8 cellular contexts compared by ENCODE assay signal in the genomic region with DNA sequence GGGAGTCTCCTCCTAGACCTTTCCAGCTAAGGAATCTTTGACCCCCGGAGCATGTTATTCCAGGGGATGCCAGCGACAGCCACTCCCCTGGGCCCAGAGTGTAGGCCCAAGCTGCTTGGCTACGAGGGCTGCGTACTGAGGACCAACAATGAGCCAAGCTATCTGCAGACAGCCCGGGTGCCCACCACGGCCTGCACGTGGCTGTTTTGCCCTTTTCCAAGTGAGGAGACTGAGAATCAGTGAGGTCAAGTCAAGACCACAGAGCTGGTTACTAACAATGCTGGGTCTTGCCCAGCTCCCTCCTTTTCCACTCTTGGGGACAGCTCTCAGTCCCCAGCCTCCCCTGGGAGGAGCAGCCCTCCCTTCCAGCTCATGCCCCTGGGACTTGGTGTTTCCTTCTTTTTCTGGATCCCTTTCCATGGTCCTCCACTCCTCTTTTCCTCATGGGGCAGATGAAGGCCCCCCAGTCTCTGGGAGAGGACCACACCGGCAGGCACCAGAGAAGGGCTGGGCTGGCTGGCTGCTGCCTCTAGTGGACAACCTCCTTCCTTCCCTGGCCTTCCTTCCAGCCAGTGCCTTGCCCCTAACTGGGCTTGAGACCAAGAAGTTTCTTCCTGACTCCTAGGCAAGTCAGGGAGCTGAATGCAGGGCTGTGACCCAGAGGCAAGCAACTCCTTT. TPM values are rescaled to one million over a fixed set of nuclear protein-coding genes. Genes with fewer than 3 reads are reported as not detected.
DNase-seq lines count a peak whose midpoint lies in the region; ATAC-seq and TF ChIP-seq lines count a peak whose summit lies in the region.

No MANE protein-coding gene starts in this region.

- peaks cover 28% of the 10 kb centered on the region for H3K27me3 Mint-ChIP-seq in neural progenitor cell (ENCODE audit: insufficient read depth, low read depth)

- ATAC-seq in activated CD4-positive, CD25-positive, alpha-beta regulatory T cell treated with anti-CD3 and anti-CD28 coated beads, Interleukin-2, amount 50 U/mL, for 24 hours = no peak

- peaks cover 8% of the 10 kb centered on the region for H3K4me1 Mint-ChIP-seq in neural progenitor cell

- H3K27me3 ChIP-seq in fibroblast of lung (ENCODE audit: control insufficient read depth, insufficient read depth, low read length) (no peaks in the 10 kb centered on the region), neural progenitor cell (peaks cover 60% of the 10 kb centered on the region)

- H2AFZ ChIP-seq in fibroblast of lung (ENCODE audit: low read length) = peak overlapping the region; percentile 76
- H2AFZ ChIP-seq in neural progenitor cell (replicated peaks) = peak overlapping the region; percentile 68

- H3K79me2 ChIP-seq in fibroblast of lung (ENCODE audit: control insufficient read depth, insufficient read depth, low read length) (peaks cover 11% of the 10 kb centered on the region), neural progenitor cell (ENCODE audit: low read depth) (no peaks in the 10 kb centered on the region)

- H3K4me3 Mint-ChIP-seq in neural progenitor cell = peak overlapping the region; percentile 75

- no peaks in the 10 kb centered on the region for H3K36me3 Mint-ChIP-seq in neural progenitor cell

- H3K4me3 ChIP-seq in fibroblast of lung (replicated peaks in 1 of 4; ENCODE audit: control extremely low read depth in 1 of 4, insufficient read depth in 1 of 4, low read depth in 3 of 4, low read length in 4 of 4) (peak overlapping the region; percentile 52 to 59 (median 53)), neural progenitor cell (peak overlapping the region; percentile 57)

- H3K9ac ChIP-seq in fibroblast of lung (ENCODE audit: insufficient read depth, low read length) (no peak overlapping the region), neural progenitor cell (no peak overlapping the region)

- H3K27ac ChIP-seq in fibroblast of lung (ENCODE audit: insufficient read depth, low read length) (peak overlapping the region; percentile 47), neural progenitor cell (no peak overlapping the region)

- peaks cover 10% of the 10 kb centered on the region for H3K9me3 Mint-ChIP-seq in neural progenitor cell

- TF ChIP-seq CTCF in fibroblast of lung (conservative IDR thresholded peaks at IDR 0.05 in 1 of 2, IDR thresholded peaks at IDR 0.05 in 1 of 2; ENCODE audit: low read depth in 1 of 2, low read length in 2 of 2) = peak; percentile 55 to 82
- TF ChIP-seq CTCF in neural progenitor cell (IDR thresholded peaks at IDR 0.05) = peak; percentile 63

- no peaks in the 10 kb centered on the region for H3K36me3 ChIP-seq in fibroblast of lung (ENCODE audit: control insufficient read depth, insufficient read depth, low read length)
- no peaks in the 10 kb centered on the region for H3K36me3 ChIP-seq in neural progenitor cell

- H3K4me2 ChIP-seq in fibroblast of lung (ENCODE audit: extremely low read depth, insufficient read depth, low read length) (peak overlapping the region; percentile 78), neural progenitor cell (peak overlapping the region; percentile 91)

- peak; percentile 23 for DNase-seq in COLO668 (lab: John Stamatoyannopoulos, UW; ENCODE audit: unreplicated experiment)
- peak; percentile 61 for DNase-seq in LoVo (ENCODE audit: low spot score)
- peak; percentile 79 to 81 for DNase-seq in fibroblast of lung (ENCODE audit: low read depth in 2 of 2)
- DNase-seq in neural progenitor cell (ENCODE audit: low spot score) = peak; percentile 53
- no peak for DNase-seq in stimulated activated CD4-positive, alpha-beta T cell treated with anti-CD3 and anti-CD28 coated beads, Interleukin-2, amount 100 ng/mL, for 48 hours
- DNase-seq in activated effector memory CD4-positive, alpha-beta T cell treated with anti-CD3 and anti-CD28 coated beads, Interleukin-2, amount 50 U/mL, for 16 hours = no peak
- DNase-seq in SKM-1 treated with dmso at 0.1 percent for 144 hours (lab: John Stamatoyannopoulos, UW; ENCODE audit: unreplicated experiment) = no peak

- no peaks in the 10 kb centered on the region for H3F3A ChIP-seq in neural progenitor cell (ENCODE audit: low read depth)

- H3K4me1 ChIP-seq in fibroblast of lung (ENCODE audit: control insufficient read depth, extremely low read depth, insufficient read depth, low read length) = peaks cover 8% of the 10 kb centered on the region
- no peaks in the 10 kb centered on the region for H3K4me1 ChIP-seq in neural progenitor cell

- no peaks in the 10 kb centered on the region for H3K9me3 ChIP-seq in fibroblast of lung (ENCODE audit: control insufficient read depth, insufficient read depth, low read depth, low read length)
- no peaks in the 10 kb centered on the region for H3K9me3 ChIP-seq in neural progenitor cell (ENCODE audit: low read depth)

- H3K27ac Mint-ChIP-seq in neural progenitor cell = no peak overlapping the region

- H4K20me1 ChIP-seq in fibroblast of lung (ENCODE audit: control insufficient read depth, extremely low read depth, insufficient read depth, low read length) (no peaks in the 10 kb centered on the region), neural progenitor cell (ENCODE audit: low read depth) (no peaks in the 10 kb centered on the region)

RNA-seq across cellular contexts. Expression of a gene that starts 0.6 kb away (rescaled TPM):
- total RNA-seq in fibroblast of lung = 3.1 and 3.3 TPM in 2 replicates
- 3.6 and 32.5 TPM in 2 replicates for polyA plus RNA-seq in fibroblast of lung
- 3.1 and 26.8 TPM in 2 replicates for polyA plus RNA-seq in fibroblast of lung (2012)
- polyA minus RNA-seq in fibroblast of lung (ENCODE audit: low replicate concordance) = 15.4 and 30.5 TPM in 2 replicates
- total RNA-seq in neural progenitor cell (ENCODE audit: low replicate concordance) = 1.1 and 1.4 TPM in 2 replicates

Comparison
In these comparisons a context has a peak if more than half of its experiments do, and no peak if none do; other contexts are left out.
1. DNase-seq: peak in COLO668 (single experiment), LoVo (single experiment), fibroblast of lung (2 of 2) and neural progenitor cell (single experiment); none in stimulated activated CD4-positive, alpha-beta T cell treated with anti-CD3 and anti-CD28 coated beads, Interleukin-2, amount 100 ng/mL, for 48 hours (0 of 2), activated effector memory CD4-positive, alpha-beta T cell treated with anti-CD3 and anti-CD28 coated beads, Interleukin-2, amount 50 U/mL, for 16 hours (single experiment) and SKM-1 treated with dmso at 0.1 percent for 144 hours (single experiment).